ENCODE assay signal across 33 cellular contexts in the genomic region with DNA sequence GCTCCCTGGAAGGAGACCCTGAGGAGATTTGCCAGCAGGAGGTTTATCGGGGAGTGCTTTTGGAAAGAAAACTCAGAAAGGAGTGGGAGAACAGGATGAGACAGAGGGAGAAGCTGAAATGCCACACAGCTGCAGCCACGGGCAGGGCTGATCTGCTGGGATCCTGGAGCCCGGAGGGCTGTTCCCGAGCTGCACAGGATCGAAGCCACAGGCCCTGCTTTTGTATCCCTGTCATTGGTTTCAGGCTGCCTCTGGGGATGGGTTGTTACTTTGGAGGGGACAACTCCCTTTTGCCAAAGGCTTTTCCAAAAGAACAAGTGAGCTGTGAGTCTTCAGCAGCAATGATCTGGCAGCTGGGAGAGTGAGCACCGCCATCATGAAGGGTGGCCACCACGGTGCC.
"Had no signal": no experiment of that assay in that cellular context is flagged by ENCODE, and none has a peak within 500 bp of the region (broad histone marks: within the 10 kb centered on the region; RNA-seq: fewer than 3 reads in every experiment).

No MANE protein-coding gene starts in this region.

- H3K27ac Mint-ChIP-seq: activated CD4-positive, alpha-beta memory T cell treated with anti-CD3 and anti-CD28 coated beads for 36 hours; activated CD4-positive, alpha-beta T cell treated with anti-CD3 and anti-CD28 coated beads, Interleukin-2, amount 10 ng/mL, durations not matched to agents 24 days and 14 days; activated T-helper 17 cell treated with anti-CD3 and anti-CD28 coated beads, Interleukin-2, amount 50 U/mL, for 72 hours; natural killer cell treated with Interleukin-12 subunit alpha and Interleukin-12 subunit beta and Interleukin-15 and Interleukin-18, amount 100 ng/mL, for 72 hours; stimulated activated memory B cell treated with anti-CD40 and anti-IgM and Interleukin-4, amounts not matched to agents 10 μg/mL and 1 μg/mL and 100 μg/mL, for 72 hours; stimulated activated naive CD8-positive, alpha-beta T cell treated with anti-CD3 and anti-CD28 coated beads, Interleukin-15, amount 100 ng/mL, for 72 hours had no signal

- H3K4me3 Mint-ChIP-seq: activated CD4-positive, alpha-beta memory T cell treated with anti-CD3 and anti-CD28 coated beads for 36 hours; activated CD4-positive, alpha-beta T cell treated with anti-CD3 and anti-CD28 coated beads, Interleukin-2, amount 10 ng/mL, durations not matched to agents 24 days and 14 days; activated T-cell treated with anti-CD3 and anti-CD28 coated beads, Interleukin-2, amount 50 U/mL, for 4 hours; activated T-helper 17 cell treated with anti-CD3 and anti-CD28 coated beads, Interleukin-2, amount 50 U/mL, for 72 hours; natural killer cell treated with Interleukin-12 subunit alpha and Interleukin-12 subunit beta and Interleukin-15 and Interleukin-18, amount 100 ng/mL, for 72 hours; stimulated activated memory B cell treated with anti-CD40 and anti-IgM and Interleukin-4, amounts not matched to agents 10 μg/mL and 1 μg/mL and 100 μg/mL, for 72 hours; stimulated activated naive CD8-positive, alpha-beta T cell treated with anti-CD3 and anti-CD28 coated beads, Interleukin-15, amount 100 ng/mL, for 72 hours had no signal

- ATAC-seq: activated T-cell treated with anti-CD3 and anti-CD28 coated beads, Interleukin-2, amount 50 U/mL, for 4 hours; activated T-helper 17 cell treated with anti-CD3 and anti-CD28 coated beads, Interleukin-2, amount 50 U/mL, for 72 hours; gastroesophageal sphincter; mucosa of descending colon; natural killer cell treated with Interleukin-12 subunit alpha and Interleukin-12 subunit beta and Interleukin-15 and Interleukin-18, amount 100 ng/mL, for 72 hours; psoas muscle; stimulated activated naive CD8-positive, alpha-beta T cell treated with anti-CD3 and anti-CD28 coated beads, Interleukin-15, amount 100 ng/mL, for 72 hours; upper lobe of right lung had no signal

- H3K27me3 ChIP-seq: upper lobe of right lung had no signal

- H3K4me2 ChIP-seq: smooth muscle cell had no signal

- H3K4me3 ChIP-seq: coronary artery, dorsolateral prefrontal cortex, gastroesophageal sphincter, left ventricle myocardium inferior, lung, mucosa of descending colon, psoas muscle, smooth muscle cell, tibial artery, upper lobe of right lung had no signal

- H3K9me3 ChIP-seq: gastroesophageal sphincter, left ventricle myocardium inferior, mucosa of descending colon, psoas muscle, tibial artery, upper lobe of right lung had no signal

- H3K4me1 ChIP-seq: gastroesophageal sphincter, left ventricle myocardium inferior, psoas muscle, upper lobe of right lung had no signal

- H3K9me3 Mint-ChIP-seq: activated CD4-positive, alpha-beta memory T cell treated with anti-CD3 and anti-CD28 coated beads for 36 hours; activated CD4-positive, alpha-beta T cell treated with anti-CD3 and anti-CD28 coated beads, Interleukin-2, amount 10 ng/mL, durations not matched to agents 24 days and 14 days; activated T-cell treated with anti-CD3 and anti-CD28 coated beads, Interleukin-2, amount 50 U/mL, for 4 hours; natural killer cell treated with Interleukin-12 subunit alpha and Interleukin-12 subunit beta and Interleukin-15 and Interleukin-18, amount 100 ng/mL, for 72 hours; stimulated activated memory B cell treated with anti-CD40 and anti-IgM and Interleukin-4, amounts not matched to agents 10 μg/mL and 1 μg/mL and 100 μg/mL, for 72 hours had no signal

- DNase-seq: activated CD4-positive, alpha-beta memory T cell treated with anti-CD3 and anti-CD28 coated beads for 36 hours; activated CD4-positive, alpha-beta T cell treated with anti-CD3 and anti-CD28 coated beads, Interleukin-2, amount 10 ng/mL, durations not matched to agents 24 days and 14 days; activated CD4-positive, CD25-positive, alpha-beta regulatory T cell treated with anti-CD3 and anti-CD28 coated beads, Interleukin-2, amount 50 U/mL, for 72 hours; activated gamma-delta T cell treated with Interleukin-2 at 50 U/mL for 16 hours; activated naive CD4-positive, alpha-beta T cell treated with anti-CD3 and anti-CD28 coated beads, Interleukin-2, amount 50 U/mL, for 16 hours; activated T-cell treated with anti-CD3 and anti-CD28 coated beads, Interleukin-2, amount 50 U/mL, for 4 hours; amniotic stem cell; brain microvascular endothelial cell; dorsolateral prefrontal cortex; effector memory CD4-positive, alpha-beta T cell; head of caudate nucleus; hippocampal formation; left ventricle myocardium inferior; mucosa of descending colon; nucleus accumbens; psoas muscle; stimulated activated CD4-positive, alpha-beta T cell treated with anti-CD3 and anti-CD28 coated beads, Interleukin-1b, Interleukin-23, amount 100 ng/mL, for 48 hours; stimulated activated CD4-positive, alpha-beta T cell treated with anti-CD3 and anti-CD28 coated beads, Interleukin-4, amount 100 ng/mL, for 4 hours; stimulated activated CD8-positive, alpha-beta memory T cell treated with anti-CD3 and anti-CD28 coated beads, Interleukin-4, amount 100 ng/mL, for 48 hours; stimulated activated naive CD8-positive, alpha-beta T cell treated with anti-CD3 and anti-CD28 coated beads, Interleukin-15, amount 100 ng/mL, for 72 hours; substantia nigra; tibial artery; upper lobe of right lung had no signal

- H2AFZ ChIP-seq: parathyroid adenoma had no signal

- H3K4me1 Mint-ChIP-seq: activated CD4-positive, alpha-beta T cell treated with anti-CD3 and anti-CD28 coated beads, Interleukin-2, amount 10 ng/mL, durations not matched to agents 24 days and 14 days; activated T-helper 17 cell treated with anti-CD3 and anti-CD28 coated beads, Interleukin-2, amount 50 U/mL, for 72 hours; stimulated activated memory B cell treated with anti-CD40 and anti-IgM and Interleukin-4, amounts not matched to agents 10 μg/mL and 1 μg/mL and 100 μg/mL, for 72 hours; stimulated activated naive CD8-positive, alpha-beta T cell treated with anti-CD3 and anti-CD28 coated beads, Interleukin-15, amount 100 ng/mL, for 72 hours had no signal

- H3K9ac ChIP-seq: parathyroid adenoma had no signal

- H3K36me3 Mint-ChIP-seq: activated CD4-positive, alpha-beta memory T cell treated with anti-CD3 and anti-CD28 coated beads for 36 hours; natural killer cell treated with Interleukin-12 subunit alpha and Interleukin-12 subunit beta and Interleukin-15 and Interleukin-18, amount 100 ng/mL, for 72 hours; stimulated activated memory B cell treated with anti-CD40 and anti-IgM and Interleukin-4, amounts not matched to agents 10 μg/mL and 1 μg/mL and 100 μg/mL, for 72 hours had no signal

- FAIRE-seq: astrocyte, islet of Langerhans had no signal

- H3K27ac ChIP-seq: brain microvascular endothelial cell, coronary artery, dorsolateral prefrontal cortex, gastroesophageal sphincter, left ventricle myocardium inferior, parathyroid adenoma, psoas muscle, tibial artery, upper lobe of right lung had no signal

- H3K36me3 ChIP-seq: brain microvascular endothelial cell, gastroesophageal sphincter, left ventricle myocardium inferior, tibial artery, upper lobe of right lung had no signal
